In the genomic region with DNA sequence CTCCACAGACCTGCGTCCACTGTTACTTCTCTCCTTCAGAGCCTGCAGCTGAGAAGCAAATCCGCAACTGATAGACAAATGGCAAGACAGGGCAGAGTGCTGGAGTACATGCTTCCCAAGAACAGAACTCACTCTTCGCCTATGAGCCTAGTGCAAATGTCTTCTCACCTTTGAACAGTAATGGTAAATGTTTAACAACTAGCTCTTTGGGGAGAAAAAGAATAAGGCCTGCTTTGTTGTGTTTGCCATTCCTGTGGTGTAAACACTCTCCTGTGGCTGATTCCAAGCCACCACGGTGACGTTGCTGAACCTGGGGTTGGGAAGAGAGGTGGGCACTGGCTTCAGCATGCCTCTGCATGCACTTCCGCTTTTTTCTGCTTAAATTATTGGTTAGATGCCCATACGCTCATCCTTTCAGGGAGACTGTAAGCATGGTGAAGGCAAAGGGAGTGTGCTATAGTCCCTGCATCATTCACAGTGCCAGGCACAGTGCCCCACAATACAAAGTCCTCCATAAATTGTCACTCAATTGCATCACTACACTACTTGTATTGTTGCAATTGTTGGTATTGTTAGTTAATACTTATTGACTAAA, we compare ENCODE assay signal across 1 cellular context.
A peak's percentile ranks its signal among the peaks of the same experiment; 100 is the strongest.
TF ChIP-seq lines count a peak whose summit lies in the region.

No MANE protein-coding gene starts in this region.

TF ChIP-seq in HepG2, 621 proteins besides CTCF, POLR2A, EP300 and RAD21 (continued from another document and continues in another):
- TF ChIP-seq, protein P1, sequence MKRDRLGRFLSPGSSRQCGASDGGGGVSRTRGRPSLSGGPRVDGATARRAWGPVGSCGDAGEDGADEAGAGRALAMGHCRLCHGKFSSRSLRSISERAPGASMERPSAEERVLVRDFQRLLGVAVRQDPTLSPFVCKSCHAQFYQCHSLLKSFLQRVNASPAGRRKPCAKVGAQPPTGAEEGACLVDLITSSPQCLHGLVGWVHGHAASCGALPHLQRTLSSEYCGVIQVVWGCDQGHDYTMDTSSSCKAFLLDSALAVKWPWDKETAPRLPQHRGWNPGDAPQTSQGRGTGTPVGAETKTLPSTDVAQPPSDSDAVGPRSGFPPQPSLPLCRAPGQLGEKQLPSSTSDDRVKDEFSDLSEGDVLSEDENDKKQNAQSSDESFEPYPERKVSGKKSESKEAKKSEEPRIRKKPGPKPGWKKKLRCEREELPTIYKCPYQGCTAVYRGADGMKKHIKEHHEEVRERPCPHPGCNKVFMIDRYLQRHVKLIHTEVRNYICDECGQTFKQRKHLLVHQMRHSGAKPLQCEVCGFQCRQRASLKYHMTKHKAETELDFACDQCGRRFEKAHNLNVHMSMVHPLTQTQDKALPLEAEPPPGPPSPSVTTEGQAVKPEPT (CRISPR knock-in tag; IDR thresholded peaks at IDR 0.05; ENCODE audit: low read depth): no peak
- TF ChIP-seq, protein P2, sequence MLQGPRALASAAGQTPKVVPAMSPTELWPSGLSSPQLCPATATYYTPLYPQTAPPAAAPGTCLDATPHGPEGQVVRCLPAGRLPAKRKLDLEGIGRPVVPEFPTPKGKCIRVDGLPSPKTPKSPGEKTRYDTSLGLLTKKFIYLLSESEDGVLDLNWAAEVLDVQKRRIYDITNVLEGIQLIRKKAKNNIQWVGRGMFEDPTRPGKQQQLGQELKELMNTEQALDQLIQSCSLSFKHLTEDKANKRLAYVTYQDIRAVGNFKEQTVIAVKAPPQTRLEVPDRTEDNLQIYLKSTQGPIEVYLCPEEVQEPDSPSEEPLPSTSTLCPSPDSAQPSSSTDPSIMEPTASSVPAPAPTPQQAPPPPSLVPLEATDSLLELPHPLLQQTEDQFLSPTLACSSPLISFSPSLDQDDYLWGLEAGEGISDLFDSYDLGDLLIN (CRISPR knock-in tag; IDR thresholded peaks at IDR 0.05; ENCODE audit: borderline replicate concordance): no peak
- TF ChIP-seq TMF1 (CRISPR knock-in tag; IDR thresholded peaks at IDR 0.05; ENCODE audit: low read depth): no peak; the same call in 1 of the 2 replicates
- no peak for TF ChIP-seq ZNF207 (IDR thresholded peaks at IDR 0.05; ENCODE audit: borderline replicate concordance)
- TF ChIP-seq DMAP1 (CRISPR knock-in tag; IDR thresholded peaks at IDR 0.05): no peak
- TF ChIP-seq ZNF777 (CRISPR knock-in tag; IDR thresholded peaks at IDR 0.05): no peak
- no peak for TF ChIP-seq NCOA1 (CRISPR knock-in tag; IDR thresholded peaks at IDR 0.05)
- TF ChIP-seq ZBTB49 (CRISPR knock-in tag; IDR thresholded peaks at IDR 0.05; ENCODE audit: borderline replicate concordance): no peak
- TF ChIP-seq, protein P3, sequence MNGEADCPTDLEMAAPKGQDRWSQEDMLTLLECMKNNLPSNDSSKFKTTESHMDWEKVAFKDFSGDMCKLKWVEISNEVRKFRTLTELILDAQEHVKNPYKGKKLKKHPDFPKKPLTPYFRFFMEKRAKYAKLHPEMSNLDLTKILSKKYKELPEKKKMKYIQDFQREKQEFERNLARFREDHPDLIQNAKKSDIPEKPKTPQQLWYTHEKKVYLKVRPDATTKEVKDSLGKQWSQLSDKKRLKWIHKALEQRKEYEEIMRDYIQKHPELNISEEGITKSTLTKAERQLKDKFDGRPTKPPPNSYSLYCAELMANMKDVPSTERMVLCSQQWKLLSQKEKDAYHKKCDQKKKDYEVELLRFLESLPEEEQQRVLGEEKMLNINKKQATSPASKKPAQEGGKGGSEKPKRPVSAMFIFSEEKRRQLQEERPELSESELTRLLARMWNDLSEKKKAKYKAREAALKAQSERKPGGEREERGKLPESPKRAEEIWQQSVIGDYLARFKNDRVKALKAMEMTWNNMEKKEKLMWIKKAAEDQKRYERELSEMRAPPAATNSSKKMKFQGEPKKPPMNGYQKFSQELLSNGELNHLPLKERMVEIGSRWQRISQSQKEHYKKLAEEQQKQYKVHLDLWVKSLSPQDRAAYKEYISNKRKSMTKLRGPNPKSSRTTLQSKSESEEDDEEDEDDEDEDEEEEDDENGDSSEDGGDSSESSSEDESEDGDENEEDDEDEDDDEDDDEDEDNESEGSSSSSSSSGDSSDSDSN (CRISPR knock-in tag; IDR thresholded peaks at IDR 0.05): no peak
- no peak for TF ChIP-seq SRSF1 (optimal IDR thresholded peaks at IDR 0.05; ENCODE audit: low read depth, low read length)
- peak; percentile 97 for TF ChIP-seq FOXP4 (CRISPR knock-in tag; IDR thresholded peaks at IDR 0.05)
- no peak for TF ChIP-seq SNRNP70 (IDR thresholded peaks at IDR 0.05; ENCODE audit: low read depth, low read length)
- TF ChIP-seq SALL1 (CRISPR knock-in tag; IDR thresholded peaks at IDR 0.05): peak; percentile 86
- no peak for TF ChIP-seq ZNF484 (CRISPR knock-in tag; IDR thresholded peaks at IDR 0.05; ENCODE audit: borderline replicate concordance, low read depth)
- no peak for TF ChIP-seq ZNF737 (CRISPR knock-in tag; IDR thresholded peaks at IDR 0.05; ENCODE audit: borderline replicate concordance)
- TF ChIP-seq RARA (CRISPR knock-in tag; IDR thresholded peaks at IDR 0.05): peak; percentile 12; the same call in 1 of the 2 replicates
- TF ChIP-seq ATF5 (CRISPR knock-in tag; IDR thresholded peaks at IDR 0.05; ENCODE audit: low read depth): no peak
- TF ChIP-seq CBX2 (IDR thresholded peaks at IDR 0.05; ENCODE audit: low read depth, low read length): no peak
- TF ChIP-seq CBX2 (CRISPR knock-in tag; IDR thresholded peaks at IDR 0.05; ENCODE audit: low read depth): no peak
- no peak for TF ChIP-seq SOX6 (IDR thresholded peaks at IDR 0.05)
- TF ChIP-seq SOX6 (CRISPR knock-in tag; IDR thresholded peaks at IDR 0.05): peak; percentile 86
- no peak for TF ChIP-seq ZNF460 (CRISPR knock-in tag; IDR thresholded peaks at IDR 0.05; ENCODE audit: borderline replicate concordance)
- no peak for TF ChIP-seq ZNF232 (CRISPR knock-in tag; IDR thresholded peaks at IDR 0.05; ENCODE audit: borderline replicate concordance)
- TF ChIP-seq HMG20B (CRISPR knock-in tag; conservative IDR thresholded peaks at IDR 0.05): no peak
- no peak for TF ChIP-seq TGIF2 (CRISPR knock-in tag; IDR thresholded peaks at IDR 0.05)
- no peak for TF ChIP-seq SOX13 (IDR thresholded peaks at IDR 0.05)
- peak in 1 of 2 experiments; percentile 67; a peak in 2 of 4 replicates for TF ChIP-seq SOX13 (CRISPR knock-in tag; conservative IDR thresholded peaks at IDR 0.05 in 1 of 2, IDR thresholded peaks at IDR 0.05 in 1 of 2)
- no peak for TF ChIP-seq ZNF17 (CRISPR knock-in tag; IDR thresholded peaks at IDR 0.05)
- TF ChIP-seq ZNF709 (CRISPR knock-in tag; IDR thresholded peaks at IDR 0.05): no peak
- TF ChIP-seq ZNF275 (CRISPR knock-in tag; IDR thresholded peaks at IDR 0.05; ENCODE audit: borderline replicate concordance): no peak
- no peak for TF ChIP-seq ZNF230 (CRISPR knock-in tag; IDR thresholded peaks at IDR 0.05)
- TF ChIP-seq ZNF772 (CRISPR knock-in tag; IDR thresholded peaks at IDR 0.05): no peak
- peak; percentile 35 for TF ChIP-seq FOSL2 (CRISPR knock-in tag; IDR thresholded peaks at IDR 0.05)
- TF ChIP-seq NR3C1 (CRISPR knock-in tag; IDR thresholded peaks at IDR 0.05): no peak
- TF ChIP-seq YEATS2 (CRISPR knock-in tag; IDR thresholded peaks at IDR 0.05; ENCODE audit: borderline replicate concordance): no peak; the same call in 1 of the 2 replicates
- TF ChIP-seq, protein P4, sequence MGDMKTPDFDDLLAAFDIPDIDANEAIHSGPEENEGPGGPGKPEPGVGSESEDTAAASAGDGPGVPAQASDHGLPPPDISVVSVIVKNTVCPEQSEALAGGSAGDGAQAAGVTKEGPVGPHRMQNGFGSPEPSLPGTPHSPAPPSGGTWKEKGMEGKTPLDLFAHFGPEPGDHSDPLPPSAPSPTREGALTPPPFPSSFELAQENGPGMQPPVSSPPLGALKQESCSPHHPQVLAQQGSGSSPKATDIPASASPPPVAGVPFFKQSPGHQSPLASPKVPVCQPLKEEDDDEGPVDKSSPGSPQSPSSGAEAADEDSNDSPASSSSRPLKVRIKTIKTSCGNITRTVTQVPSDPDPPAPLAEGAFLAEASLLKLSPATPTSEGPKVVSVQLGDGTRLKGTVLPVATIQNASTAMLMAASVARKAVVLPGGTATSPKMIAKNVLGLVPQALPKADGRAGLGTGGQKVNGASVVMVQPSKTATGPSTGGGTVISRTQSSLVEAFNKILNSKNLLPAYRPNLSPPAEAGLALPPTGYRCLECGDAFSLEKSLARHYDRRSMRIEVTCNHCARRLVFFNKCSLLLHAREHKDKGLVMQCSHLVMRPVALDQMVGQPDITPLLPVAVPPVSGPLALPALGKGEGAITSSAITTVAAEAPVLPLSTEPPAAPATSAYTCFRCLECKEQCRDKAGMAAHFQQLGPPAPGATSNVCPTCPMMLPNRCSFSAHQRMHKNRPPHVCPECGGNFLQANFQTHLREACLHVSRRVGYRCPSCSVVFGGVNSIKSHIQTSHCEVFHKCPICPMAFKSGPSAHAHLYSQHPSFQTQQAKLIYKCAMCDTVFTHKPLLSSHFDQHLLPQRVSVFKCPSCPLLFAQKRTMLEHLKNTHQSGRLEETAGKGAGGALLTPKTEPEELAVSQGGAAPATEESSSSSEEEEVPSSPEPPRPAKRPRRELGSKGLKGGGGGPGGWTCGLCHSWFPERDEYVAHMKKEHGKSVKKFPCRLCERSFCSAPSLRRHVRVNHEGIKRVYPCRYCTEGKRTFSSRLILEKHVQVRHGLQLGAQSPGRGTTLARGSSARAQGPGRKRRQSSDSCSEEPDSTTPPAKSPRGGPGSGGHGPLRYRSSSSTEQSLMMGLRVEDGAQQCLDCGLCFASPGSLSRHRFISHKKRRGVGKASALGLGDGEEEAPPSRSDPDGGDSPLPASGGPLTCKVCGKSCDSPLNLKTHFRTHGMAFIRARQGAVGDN (CRISPR knock-in tag; IDR thresholded peaks at IDR 0.05): peak; percentile 32; the same call in 1 of the 2 replicates
- TF ChIP-seq ATF1 (CRISPR knock-in tag; IDR thresholded peaks at IDR 0.05): peak; percentile 64; the same call in 1 of the 2 replicates
- TF ChIP-seq MXD4 (CRISPR knock-in tag; IDR thresholded peaks at IDR 0.05): no peak
- no peak for TF ChIP-seq MEIS1 (CRISPR knock-in tag; IDR thresholded peaks at IDR 0.05; ENCODE audit: borderline replicate concordance)
- TF ChIP-seq ZSCAN12 (CRISPR knock-in tag; IDR thresholded peaks at IDR 0.05): no peak
- TF ChIP-seq, protein P5, sequence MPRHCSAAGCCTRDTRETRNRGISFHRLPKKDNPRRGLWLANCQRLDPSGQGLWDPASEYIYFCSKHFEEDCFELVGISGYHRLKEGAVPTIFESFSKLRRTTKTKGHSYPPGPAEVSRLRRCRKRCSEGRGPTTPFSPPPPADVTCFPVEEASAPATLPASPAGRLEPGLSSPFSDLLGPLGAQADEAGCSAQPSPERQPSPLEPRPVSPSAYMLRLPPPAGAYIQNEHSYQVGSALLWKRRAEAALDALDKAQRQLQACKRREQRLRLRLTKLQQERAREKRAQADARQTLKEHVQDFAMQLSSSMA (CRISPR knock-in tag; IDR thresholded peaks at IDR 0.05): 0 out of 2 replicates have a peak, but pooled peaks have one; percentile 46
- TF ChIP-seq KLF11 (CRISPR knock-in tag; IDR thresholded peaks at IDR 0.05): no peak
- peak; percentile 57 for TF ChIP-seq ZNF644 (CRISPR knock-in tag; IDR thresholded peaks at IDR 0.05; ENCODE audit: low read depth)
- TF ChIP-seq ZNF782 (CRISPR knock-in tag; IDR thresholded peaks at IDR 0.05; ENCODE audit: borderline replicate concordance): no peak; the same call in 1 of the 2 replicates
- TF ChIP-seq, protein P6, sequence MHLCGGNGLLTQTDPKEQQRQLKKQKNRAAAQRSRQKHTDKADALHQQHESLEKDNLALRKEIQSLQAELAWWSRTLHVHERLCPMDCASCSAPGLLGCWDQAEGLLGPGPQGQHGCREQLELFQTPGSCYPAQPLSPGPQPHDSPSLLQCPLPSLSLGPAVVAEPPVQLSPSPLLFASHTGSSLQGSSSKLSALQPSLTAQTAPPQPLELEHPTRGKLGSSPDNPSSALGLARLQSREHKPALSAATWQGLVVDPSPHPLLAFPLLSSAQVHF (CRISPR knock-in tag; IDR thresholded peaks at IDR 0.05): no peak
- TF ChIP-seq YEATS4 (CRISPR knock-in tag; IDR thresholded peaks at IDR 0.05; ENCODE audit: borderline replicate concordance): no peak; the same call in 1 of the 2 replicates
- 0 out of 2 replicates have a peak, but pooled peaks have one; percentile 47 for TF ChIP-seq KDM1A (CRISPR knock-in tag; IDR thresholded peaks at IDR 0.05)
- no peak for TF ChIP-seq GTF3A (CRISPR knock-in tag; conservative IDR thresholded peaks at IDR 0.05)
